Comparison of ENCODE assay signal across 2 cellular contexts in genomic region chr10:56831681-56832080, GRCh38.
TF ChIP-seq lines count a peak whose summit lies in the region.

No MANE protein-coding gene starts in this region.

TF ChIP-seq in HepG2, 621 proteins besides CTCF, POLR2A, EP300 and RAD21:
- TF ChIP-seq MNT (IDR thresholded peaks at IDR 0.05) (peak; percentile 93), EEA1 (CRISPR knock-in tag; IDR thresholded peaks at IDR 0.05; ENCODE audit: borderline replicate concordance) (no peak)

TF ChIP-seq in H1, 55 proteins besides CTCF, POLR2A, EP300 and RAD21:
- no peak for TF ChIP-seq RFX5 (IDR thresholded peaks at IDR 0.05; ENCODE audit: borderline replicate concordance, low read depth, low read length)
- TF ChIP-seq CHD2 (IDR thresholded peaks at IDR 0.05; ENCODE audit: low read length): no peak
- no peak for TF ChIP-seq SAP30 (IDR thresholded peaks at IDR 0.05; ENCODE audit: insufficient read depth, insufficient replicate concordance, low read length)
- no peak for TF ChIP-seq EZH2 (IDR thresholded peaks at IDR 0.05; ENCODE audit: low read depth, low read length, severe bottlenecking)
- TF ChIP-seq JUN (IDR thresholded peaks at IDR 0.05; ENCODE audit: low read depth, low read length): no peak
- no peak for TF ChIP-seq ZNF274 (IDR thresholded peaks at IDR 0.05; ENCODE audit: borderline replicate concordance, extremely low read depth, low read length)
- TF ChIP-seq CBX8 (IDR thresholded peaks at IDR 0.05; ENCODE audit: borderline replicate concordance, low read depth, low read length): no peak
- no peak for TF ChIP-seq NANOG (IDR thresholded peaks at IDR 0.05; ENCODE audit: insufficient read depth, low read depth, low read length, poor library complexity, severe bottlenecking)
- no peak for TF ChIP-seq ATF2 (IDR thresholded peaks at IDR 0.05; ENCODE audit: low read length)
- TF ChIP-seq NRF1 (IDR thresholded peaks at IDR 0.05; ENCODE audit: low read depth, low read length): no peak
- TF ChIP-seq ASH2L (IDR thresholded peaks at IDR 0.05; ENCODE audit: low read length): no peak
- no peak for TF ChIP-seq HDAC6 (IDR thresholded peaks at IDR 0.05; ENCODE audit: low read depth, low read length)
- TF ChIP-seq SP4 (IDR thresholded peaks at IDR 0.05; ENCODE audit: low read length): no peak
- TF ChIP-seq BACH1 (IDR thresholded peaks at IDR 0.05; ENCODE audit: low read length): no peak
- TF ChIP-seq ATF3 (IDR thresholded peaks at IDR 0.05; ENCODE audit: insufficient read depth, low read depth, low read length): no peak
- TF ChIP-seq RNF2 (IDR thresholded peaks at IDR 0.05; ENCODE audit: borderline replicate concordance, low read depth, low read length, missing control alignments, poor library complexity, severe bottlenecking): no peak
- TF ChIP-seq PHF8 (conservative IDR thresholded peaks at IDR 0.05; ENCODE audit: low read depth, low read length): no peak
- no peak for TF ChIP-seq POU5F1 (IDR thresholded peaks at IDR 0.05; ENCODE audit: low read depth, low read length)
- no peak for TF ChIP-seq CTBP2 (IDR thresholded peaks at IDR 0.05; ENCODE audit: borderline replicate concordance, insufficient read depth, insufficient read length, low read length)
